Comparison of ENCODE assay signal across 27 cellular contexts in the genomic region with DNA sequence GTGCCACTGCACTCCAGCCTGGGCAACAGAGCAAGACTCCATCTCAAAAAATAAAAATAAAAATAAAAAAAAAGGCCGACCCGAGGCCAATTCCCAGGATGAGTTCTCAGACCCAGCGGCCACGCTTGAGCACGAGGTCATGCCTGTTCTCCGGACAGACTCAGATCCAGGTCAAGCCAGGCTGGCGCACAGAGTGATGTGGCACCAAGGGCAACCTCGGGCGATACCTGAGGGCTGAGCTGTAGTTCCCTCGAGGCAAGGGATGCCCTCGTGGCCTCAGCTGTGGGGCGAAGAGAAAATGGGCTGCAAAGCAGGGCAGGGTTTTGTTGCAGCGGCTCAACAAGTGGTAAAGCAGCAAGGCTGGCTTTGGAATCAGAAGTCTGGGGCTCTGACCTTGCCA.
DNase-seq lines count a peak whose midpoint lies in the region; ATAC-seq, FAIRE-seq and TF ChIP-seq lines count a peak whose summit lies in the region.
"Had no signal": no experiment of that assay in that cellular context is flagged by ENCODE, and none has a peak within 500 bp of the region (broad histone marks: within the 10 kb centered on the region; RNA-seq: fewer than 3 reads in every experiment).

No MANE protein-coding gene starts in this region.

- no peaks in the 10 kb centered on the region for H3K27me3 ChIP-seq in H9 (ENCODE audit: insufficient read depth, low read length)
- no peaks in the 10 kb centered on the region for H3K27me3 ChIP-seq in neuronal stem cell (ENCODE audit: control insufficient read depth in 3 of 3, insufficient read depth in 3 of 3, low read depth in 1 of 3, low read length in 3 of 3)
- H3K27me3 ChIP-seq: BE2C, BLaER1 had no signal

- H3K4me2 ChIP-seq in H9 (ENCODE audit: insufficient read depth, insufficient read length, low read length) (no peak overlapping the region), neuronal stem cell (ENCODE audit: insufficient read depth, low read length, poor library complexity, severe bottlenecking) (no peak overlapping the region)
- H3K4me2 ChIP-seq: BLaER1 had no signal

- H2BK5ac ChIP-seq in H9 (ENCODE audit: insufficient read length, low read length) (no peak overlapping the region), neuronal stem cell (ENCODE audit: low read length) (no peak overlapping the region)

- no peak overlapping the region for H2BK12ac ChIP-seq in H9 (ENCODE audit: insufficient read length, low read depth, low read length)
- H2BK12ac ChIP-seq in neuronal stem cell (ENCODE audit: low read length) = no peak overlapping the region

- no peaks in the 10 kb centered on the region for H4K20me1 ChIP-seq in H9 (ENCODE audit: control insufficient read depth, insufficient read depth, insufficient read length)
- H4K20me1 ChIP-seq: BLaER1 had no signal

- H2AK5ac ChIP-seq in H9 (ENCODE audit: insufficient read length, low read length) (no peak overlapping the region), neuronal stem cell (ENCODE audit: low read depth, low read length) (no peak overlapping the region)

- no peak overlapping the region for H3K14ac ChIP-seq in H9 (ENCODE audit: insufficient read depth, low read length)
- no peak overlapping the region for H3K14ac ChIP-seq in neuronal stem cell (ENCODE audit: low read length)

- H4K91ac ChIP-seq in H9 (ENCODE audit: insufficient read length, low read depth, low read length) (no peak overlapping the region), neuronal stem cell (ENCODE audit: low read depth, low read length, poor library complexity) (no peak overlapping the region)

- no CpG with 5 or more reads among the region's 13 CpGs for WGBS in H9 (ENCODE audit: extremely low coverage, insufficient read length, low lambda C conversion rate)
- WGBS in neuronal stem cell (ENCODE audit: extremely low coverage in 2 of 2, insufficient read length in 2 of 2, insufficient replicate concordance in 1 of 2), 2 donors = no CpG with 5 or more reads among the region's 13 CpGs

- H3K27ac Mint-ChIP-seq in H9 = no peak overlapping the region
- H3K27ac Mint-ChIP-seq in T-helper 2 cell treated with Interferon-gamma antibody and Interleukin-4, amounts not matched to agents 5 μg/mL and 100 μg/mL, for 36 hours = no peak overlapping the region
- H3K27ac Mint-ChIP-seq: CD14-positive monocyte; CD4-positive, alpha-beta memory T cell; CD4-positive, CD25-positive, alpha-beta regulatory T cell; CD8-positive, alpha-beta memory T cell had no signal

- H3K18ac ChIP-seq in H9 (ENCODE audit: insufficient read length, low read depth, low read length) (peak overlapping the region; percentile 62), neuronal stem cell (ENCODE audit: low read length) (peak overlapping the region; percentile 77)

- H3K4me3 Mint-ChIP-seq in H9 = no peak overlapping the region
- no peak overlapping the region for H3K4me3 Mint-ChIP-seq in T-helper 2 cell treated with Interferon-gamma antibody and Interleukin-4, amounts not matched to agents 5 μg/mL and 100 μg/mL, for 36 hours
- H3K4me3 Mint-ChIP-seq: CD14-positive monocyte; CD4-positive, alpha-beta memory T cell; CD4-positive, CD25-positive, alpha-beta regulatory T cell; CD8-positive, alpha-beta memory T cell had no signal

- no peaks in the 10 kb centered on the region for H3K79me2 ChIP-seq in H9 (ENCODE audit: insufficient read depth, low read length)

- H3K79me1 ChIP-seq in H9 (ENCODE audit: insufficient read depth, low read depth, low read length, poor library complexity, severe bottlenecking) (no peaks in the 10 kb centered on the region), neuronal stem cell (ENCODE audit: low read depth, low read length) (no peaks in the 10 kb centered on the region)

- H4K5ac ChIP-seq in H9 (ENCODE audit: insufficient read length, low read depth, low read length) = no peak overlapping the region

- H3K27ac ChIP-seq in H9 (ENCODE audit: insufficient read length, low read depth, low read length) = no peak overlapping the region
- no peak overlapping the region for H3K27ac ChIP-seq in kidney (ENCODE audit: low read depth in 2 of 2, low read length in 2 of 2)
- H3K27ac ChIP-seq in neuronal stem cell (replicated peaks; ENCODE audit: low read length) = no peak overlapping the region
- H3K27ac ChIP-seq: BLaER1 had no signal

- H2AFZ ChIP-seq in H9 (ENCODE audit: low read length) (no peak overlapping the region), neuronal stem cell (ENCODE audit: low read length) (no peak overlapping the region)

- H3K23me2 ChIP-seq in H9 (ENCODE audit: insufficient read length, low read depth, low read length, poor library complexity, severe bottlenecking) = no peaks in the 10 kb centered on the region

- H3K36me3 Mint-ChIP-seq in H9 (ENCODE audit: insufficient read depth in 1 of 3, low read depth in 3 of 3) = no peaks in the 10 kb centered on the region
- H3K36me3 Mint-ChIP-seq in T-helper 2 cell treated with Interferon-gamma antibody and Interleukin-4, amounts not matched to agents 5 μg/mL and 100 μg/mL, for 36 hours (ENCODE audit: low read depth) = no peaks in the 10 kb centered on the region
- H3K36me3 Mint-ChIP-seq: CD14-positive monocyte; CD4-positive, alpha-beta memory T cell; CD4-positive, CD25-positive, alpha-beta regulatory T cell; CD8-positive, alpha-beta memory T cell had no signal

- H3K56ac ChIP-seq in H9 (ENCODE audit: insufficient read length, low read depth, low read length) = no peak overlapping the region

- H3T11ph ChIP-seq in H9 (ENCODE audit: low read length) = no peak overlapping the region

- TF ChIP-seq CTCF in H9 (conservative IDR thresholded peaks at IDR 0.05) (no peak), kidney (IDR thresholded peaks at IDR 0.05; ENCODE audit: borderline replicate concordance, extremely low read depth, insufficient read depth) (no peak)

- H3K4ac ChIP-seq in H9 (ENCODE audit: low read depth, low read length) = no peak overlapping the region
- no peak overlapping the region for H3K4ac ChIP-seq in neuronal stem cell (ENCODE audit: low read length)

- H2BK15ac ChIP-seq in H9 (ENCODE audit: low read depth, low read length) (no peak overlapping the region), neuronal stem cell (ENCODE audit: low read length) (no peak overlapping the region)

- H3K27me3 Mint-ChIP-seq in H9 (ENCODE audit: low read depth) = no peaks in the 10 kb centered on the region; the same call in 1 of the 2 replicates
- no peaks in the 10 kb centered on the region for H3K27me3 Mint-ChIP-seq in T-helper 2 cell treated with Interferon-gamma antibody and Interleukin-4, amounts not matched to agents 5 μg/mL and 100 μg/mL, for 36 hours (ENCODE audit: low read depth)
- H3K27me3 Mint-ChIP-seq: CD4-positive, CD25-positive, alpha-beta regulatory T cell had no signal

- ATAC-seq in GM18907 (IDR thresholded peaks at IDR 0.05; ENCODE audit: unreplicated experiment) = no peak
- ATAC-seq: GM12878 had no signal

- H3K23ac ChIP-seq in H9 (ENCODE audit: insufficient read length, low read depth, low read length) = no peak overlapping the region
- no peak overlapping the region for H3K23ac ChIP-seq in neuronal stem cell (ENCODE audit: low read depth, low read length, poor library complexity)

- no peak overlapping the region for H3K4me3 ChIP-seq in kidney (ENCODE audit: low read length in 2 of 2)
- no peak overlapping the region for H3K4me3 ChIP-seq in neuronal stem cell (ENCODE audit: low read length in 2 of 2)
- H3K4me3 ChIP-seq: BLaER1, GM12878 had no signal

- DNase-seq in H9 (no peak), kidney (peak; percentile 63), neuronal stem cell (ENCODE audit: low spot score) (no peak), Kasumi-1 (lab: John Stamatoyannopoulos, UW) (no peak)
- no peak for DNase-seq in T-helper 2 cell treated with Interferon-gamma antibody and Interleukin-4, amounts not matched to agents 5 μg/mL and 100 μg/mL, for 36 hours (ENCODE audit: low spot score)
- DNase-seq: 8988T; ACHN; BE2C; C1 segment of cervical spinal cord; CD4-positive, alpha-beta memory T cell; CD4-positive, CD25-positive, alpha-beta regulatory T cell; CD8-positive, alpha-beta memory T cell; COR-L47; DMS 273 treated with DMSO at 0.1 percent for 48 hours; DMS153; DMS53; DMS79 treated with DMSO at 0.1 percent for 48 hours; GF-D8 had no signal

- no peaks in the 10 kb centered on the region for H3K9me3 Mint-ChIP-seq in H9
- H3K9me3 Mint-ChIP-seq in T-helper 2 cell treated with Interferon-gamma antibody and Interleukin-4, amounts not matched to agents 5 μg/mL and 100 μg/mL, for 36 hours = no peaks in the 10 kb centered on the region
- H3K9me3 Mint-ChIP-seq: CD4-positive, alpha-beta memory T cell; CD8-positive, alpha-beta memory T cell had no signal

- H3K4me1 ChIP-seq in H9 (ENCODE audit: insufficient read depth, low read length) = no peaks in the 10 kb centered on the region
- H3K4me1 ChIP-seq in kidney (ENCODE audit: control insufficient read depth in 1 of 2, insufficient read depth in 1 of 2, low read depth in 1 of 2, low read length in 2 of 2) = peaks cover 0 to 2% of the 10 kb centered on the region in 2 donors
- H3K4me1 ChIP-seq in neuronal stem cell (ENCODE audit: control insufficient read depth in 2 of 2, insufficient read depth in 1 of 2, low read depth in 1 of 2, low read length in 2 of 2) = peaks cover 0 to 3% of the 10 kb centered on the region in 2 donors
- H3K4me1 ChIP-seq: BE2C, BLaER1 had no signal

- intact Hi-C loops in kidney (cut with DNase I) = no loop called here

- H4K8ac ChIP-seq in H9 (replicated peaks; ENCODE audit: insufficient read length, low read depth, low read length) (no peak overlapping the region), neuronal stem cell (ENCODE audit: low read depth, low read length) (no peak overlapping the region)

- H2BK20ac ChIP-seq in H9 (ENCODE audit: low read depth, low read length, poor library complexity, severe bottlenecking) = no peak overlapping the region

- H3K9ac ChIP-seq in H9 (ENCODE audit: extremely low read depth, insufficient read length, low read length) (no peak overlapping the region), kidney (ENCODE audit: low read length in 2 of 2) (no peak overlapping the region), neuronal stem cell (ENCODE audit: low read depth, low read length, poor library complexity) (no peak overlapping the region)
- H3K9ac ChIP-seq: BLaER1 had no signal

- H3K36me3 ChIP-seq in kidney (ENCODE audit: control insufficient read depth in 1 of 2, insufficient read depth in 2 of 2, low read length in 2 of 2) (no peaks in the 10 kb centered on the region), neuronal stem cell (replicated peaks in 1 of 2; ENCODE audit: control insufficient read depth in 2 of 2, insufficient read depth in 2 of 2, low read length in 2 of 2) (peaks cover 0 to 4% of the 10 kb centered on the region in 2 donors)
- H3K36me3 ChIP-seq: BE2C, BLaER1 had no signal

- H3K4me1 Mint-ChIP-seq in H9 = peaks cover 4 to 8% of the 10 kb centered on the region in 2 experiments; a peak in 3 of 4 replicates
- H3K4me1 Mint-ChIP-seq in T-helper 2 cell treated with Interferon-gamma antibody and Interleukin-4, amounts not matched to agents 5 μg/mL and 100 μg/mL, for 36 hours (ENCODE audit: low read depth) = no peaks in the 10 kb centered on the region
- H3K4me1 Mint-ChIP-seq: CD14-positive monocyte; CD4-positive, alpha-beta memory T cell; CD4-positive, CD25-positive, alpha-beta regulatory T cell; CD8-positive, alpha-beta memory T cell had no signal

- no peaks in the 10 kb centered on the region for H3K9me3 ChIP-seq in H9 (ENCODE audit: control insufficient read depth, low read depth, low read length)
- H3K9me3 ChIP-seq in kidney (ENCODE audit: control insufficient read depth in 1 of 2, low read length in 2 of 2) = no peaks in the 10 kb centered on the region
- H3K9me3 ChIP-seq in neuronal stem cell (replicated peaks in 1 of 2; ENCODE audit: control insufficient read depth in 2 of 2, insufficient read depth in 1 of 2, low read depth in 1 of 2, low read length in 2 of 2) = no peaks in the 10 kb centered on the region
- H3K9me3 ChIP-seq: BE2C, BLaER1 had no signal

- FAIRE-seq in kidney (lab: Jason Lieb, UNC) = no peak
- FAIRE-seq: A204.1, G401.6, GM12878, GM12892, GM18507, GM19239 had no signal

- no peak overlapping the region for H2BK120ac ChIP-seq in H9 (ENCODE audit: low read depth, low read length, poor library complexity, severe bottlenecking)
- no peak overlapping the region for H2BK120ac ChIP-seq in neuronal stem cell (ENCODE audit: low read depth, low read length)
